12 cellular contexts compared by ENCODE assay signal in genomic region chr16:31186176-31186575, GRCh38. TPM values are rescaled to one million over a fixed set of nuclear protein-coding genes. Genes with fewer than 3 reads are reported as not detected.
DNase-seq lines count a peak whose midpoint lies in the region; ATAC-seq and TF ChIP-seq lines count a peak whose summit lies in the region.
"Had no signal": no experiment of that assay in that cellular context is flagged by ENCODE, and none has a peak within 500 bp of the region (broad histone marks: within the 10 kb centered on the region; RNA-seq: fewer than 3 reads in every experiment).

No MANE protein-coding gene starts in this region.

- intact Hi-C loops in prostate gland (cut with DNase I) (no loop called here), left cardiac atrium (cut with DNase I) (no loop called here)

- H3K4me1 Mint-ChIP-seq in activated naive CD4-positive, alpha-beta T cell treated with anti-CD3 and anti-CD28 coated beads, Interleukin-2, amount 50 U/mL, for 24 hours: peaks cover 91% of the 10 kb centered on the region
- peaks cover 75% of the 10 kb centered on the region for H3K4me1 Mint-ChIP-seq in T-helper 17 cell
- peaks cover 81% of the 10 kb centered on the region for H3K4me1 Mint-ChIP-seq in endothelial cell (ENCODE audit: unreplicated experiment)

- H3K27ac Mint-ChIP-seq in activated naive CD4-positive, alpha-beta T cell treated with anti-CD3 and anti-CD28 coated beads, Interleukin-2, amount 50 U/mL, for 24 hours: peak overlapping the region; percentile 78
- H3K27ac Mint-ChIP-seq in T-helper 17 cell (peak overlapping the region; percentile 99), endothelial cell (ENCODE audit: unreplicated experiment) (peak overlapping the region; percentile 1)

- H3K36me3 Mint-ChIP-seq in activated naive CD4-positive, alpha-beta T cell treated with anti-CD3 and anti-CD28 coated beads, Interleukin-2, amount 50 U/mL, for 24 hours: peaks cover 76% of the 10 kb centered on the region
- peaks cover 29% of the 10 kb centered on the region for H3K36me3 Mint-ChIP-seq in T-helper 17 cell (ENCODE audit: low read depth)
- H3K36me3 Mint-ChIP-seq in endothelial cell (ENCODE audit: low read depth, unreplicated experiment): peaks cover 92% of the 10 kb centered on the region

- H3K4me3 ChIP-seq in prostate gland: no peak overlapping the region

- peaks cover 15% of the 10 kb centered on the region for H3K4me1 ChIP-seq in prostate gland (replicated peaks)

- H3K9me3 Mint-ChIP-seq in activated naive CD4-positive, alpha-beta T cell treated with anti-CD3 and anti-CD28 coated beads, Interleukin-2, amount 50 U/mL, for 24 hours: no peaks in the 10 kb centered on the region
- no peaks in the 10 kb centered on the region for H3K9me3 Mint-ChIP-seq in endothelial cell (ENCODE audit: unreplicated experiment)

- ATAC-seq in T-helper 17 cell (no peak), left cardiac atrium (no peak), GM21529 (IDR thresholded peaks at IDR 0.05; ENCODE audit: unreplicated experiment) (no peak)

- peaks cover 34 to 41% of the 10 kb centered on the region in 2 donors for H3K36me3 ChIP-seq in prostate gland

- WGBS in prostate gland: 79% methylated on average over 7 of the region's 7 CpGs

- TF ChIP-seq CTCF in endothelial cell (IDR thresholded peaks at IDR 0.05; ENCODE audit: unreplicated experiment) (no peak), prostate gland (IDR thresholded peaks at IDR 0.05) (no peak)

- no peaks in the 10 kb centered on the region for H3K27me3 Mint-ChIP-seq in activated naive CD4-positive, alpha-beta T cell treated with anti-CD3 and anti-CD28 coated beads, Interleukin-2, amount 50 U/mL, for 24 hours
- H3K27me3 Mint-ChIP-seq in T-helper 17 cell: no peaks in the 10 kb centered on the region
- H3K27me3 Mint-ChIP-seq in endothelial cell (ENCODE audit: unreplicated experiment): peaks cover 34% of the 10 kb centered on the region

- H3K9me3 ChIP-seq in T-helper 17 cell (ENCODE audit: control insufficient read depth, low read length, poor library complexity, severe bottlenecking): no peaks in the 10 kb centered on the region
- H3K9me3 ChIP-seq in prostate gland: no peaks in the 10 kb centered on the region
- H3K9me3 ChIP-seq: SK-N-SH had no signal

- H3K4me3 Mint-ChIP-seq in activated naive CD4-positive, alpha-beta T cell treated with anti-CD3 and anti-CD28 coated beads, Interleukin-2, amount 50 U/mL, for 24 hours: peak overlapping the region; percentile 70
- H3K4me3 Mint-ChIP-seq in T-helper 17 cell: peak overlapping the region; percentile 43
- peak overlapping the region; percentile 64 for H3K4me3 Mint-ChIP-seq in endothelial cell (ENCODE audit: unreplicated experiment)

- no peak for DNase-seq in activated naive CD4-positive, alpha-beta T cell (lab: John Stamatoyannopoulos, UW)
- DNase-seq in T-helper 17 cell: no peak
- DNase-seq in endothelial cell (ENCODE audit: low spot score): no peak
- DNase-seq in prostate gland (ENCODE audit: low spot score): no peak
- no peak for DNase-seq in left cardiac atrium
- DNase-seq in NAMALWA (ENCODE audit: low spot score): no peak
- DNase-seq: dermis blood vessel endothelial cell; NCI-H2029 treated with DMSO at 0.1 percent for 48 hours; NK-92 treated with Interleukin-12 subunit alpha and Interleukin-12 subunit beta, amount 100 ng/mL, for 24 hours; SK-N-SH had no signal

- TF ChIP-seq POLR2A in prostate gland (IDR thresholded peaks at IDR 0.05): no peak

- H3K27me3 ChIP-seq in prostate gland (replicated peaks; ENCODE audit: insufficient read depth): no peaks in the 10 kb centered on the region

- no peak overlapping the region for H3K27ac ChIP-seq in prostate gland

RNA-seq across cellular contexts. Expression of gene FUS, which starts 6.2 kb away (rescaled TPM):
- total RNA-seq in T-helper 17 cell (100 to 1,000 TPM; 910 to 947 TPM), endothelial cell (ENCODE audit: unreplicated experiment) (590 TPM), prostate gland (10 to 100 TPM; 48.6 to 87.5 TPM), left cardiac atrium (100 to 1,000 TPM in 1 of 2 donors, 10 to 100 TPM in 1; 99.5 to 192 TPM)

RNA-seq across cellular contexts. Expression of gene PYCARD, which starts 16.4 kb away (rescaled TPM):
- total RNA-seq in T-helper 17 cell (10 to 100 TPM; 17.9 to 22.1 TPM), endothelial cell (ENCODE audit: unreplicated experiment) (35.6 TPM), prostate gland (10 to 100 TPM; 27.2 to 51.6 TPM), left cardiac atrium (10 to 100 TPM; 10.8 to 19.1 TPM)

RNA-seq across cellular contexts. Expression of gene TRIM72, which starts 27.7 kb away (rescaled TPM):
- under 1 TPM; 0.08 to 0.17 TPM for total RNA-seq in T-helper 17 cell
- total RNA-seq in endothelial cell (ENCODE audit: unreplicated experiment): 0.18 TPM
- 1 to 10 TPM in 1 of 2 donors, under 1 TPM in 1; 0.23 to 3.9 TPM for total RNA-seq in prostate gland
- under 1 TPM; 0.44 to 0.47 TPM for total RNA-seq in left cardiac atrium
- total RNA-seq: dermis blood vessel endothelial cell had no signal

RNA-seq across cellular contexts. Expression of gene PYDC1, which starts 30.8 kb away (rescaled TPM):
- total RNA-seq in T-helper 17 cell (not detected), endothelial cell (ENCODE audit: unreplicated experiment) (not detected), prostate gland (not detected), left cardiac atrium (not detected)
- total RNA-seq: dermis blood vessel endothelial cell had no signal

RNA-seq across cellular contexts. Expression of gene PRSS36, which starts 36.3 kb away (rescaled TPM):
- under 1 TPM; 0.10 to 0.47 TPM for total RNA-seq in T-helper 17 cell
- 0.74 TPM for total RNA-seq in endothelial cell (ENCODE audit: unreplicated experiment)
- total RNA-seq in prostate gland: 1 to 10 TPM; 4.3 to 4.7 TPM
- total RNA-seq in left cardiac atrium: 1 to 10 TPM; 3.0 to 4.2 TPM
- total RNA-seq: dermis blood vessel endothelial cell had no signal

Comparison
In these comparisons a context has a peak if more than half of its experiments do, and no peak if none do; other contexts are left out.
1. H3K27ac Mint-ChIP-seq: peak in every context shown above with its lines; median percentile 99 in T-helper 17 cell; 78 in activated naive CD4-positive, alpha-beta T cell treated with anti-CD3 and anti-CD28 coated beads, Interleukin-2, amount 50 U/mL, for 24 hours; 1 in endothelial cell.